In genomic region chr14:51401756-51402155, GRCh38 we compare ENCODE assay signal across 19 cellular contexts.
DNase-seq lines count a peak whose midpoint lies in the region; ATAC-seq and TF ChIP-seq lines count a peak whose summit lies in the region.
"Had no signal": no experiment of that assay in that cellular context is flagged by ENCODE, and none has a peak within 500 bp of the region (broad histone marks: within the 10 kb centered on the region; RNA-seq: fewer than 3 reads in every experiment).

No MANE protein-coding gene starts in this region.

- H2AFZ ChIP-seq in osteoblast (ENCODE audit: low read length): peak overlapping the region; percentile 7

- H3K4me3 ChIP-seq in osteoblast (ENCODE audit: insufficient read depth, low read length) (no peak overlapping the region), thoracic aorta (no peak overlapping the region), H7 (ENCODE audit: insufficient read depth, low read depth, low read length) (no peak overlapping the region)

- DNase-seq in NCI-H226 (peak; percentile 38), Right ventricle myocardium superior (peak; percentile 71), osteoblast (ENCODE audit: insufficient read length, low spot score, missing footprints) (no peak), thoracic aorta (ENCODE audit: low spot score) (no peak), H7 (no peak), middle frontal gyrus (ENCODE audit: extremely low spot score, low spot score) (no peak)
- DNase-seq in activated effector memory CD4-positive, alpha-beta T cell treated with anti-CD3 and anti-CD28 coated beads, Interleukin-2, amount 50 U/mL, for 16 hours: no peak
- DNase-seq: activated naive CD4-positive, alpha-beta T cell treated with anti-CD3 and anti-CD28 coated beads, Interleukin-2, amount 10 ng/mL, durations not matched to agents 7 days and 5 days; activated T-cell treated with anti-CD3 and anti-CD28 coated beads, Interleukin-2, amount 50 U/mL, for 4 hours; HFFc6; mammary epithelial cell; naive thymus-derived CD8-positive, alpha-beta T cell; NCI-H2107; NCI-H510A treated with DMSO at 0.1 percent for 48 hours; stimulated activated CD4-positive, alpha-beta T cell treated with anti-CD3 and anti-CD28 coated beads, Interleukin-4, amount 100 ng/mL, for 1 hour; T1000 had no signal

- no peaks in the 10 kb centered on the region for H3K27me3 ChIP-seq in osteoblast (ENCODE audit: insufficient read depth, low read length)
- no peaks in the 10 kb centered on the region for H3K27me3 ChIP-seq in thoracic aorta (replicated peaks; ENCODE audit: insufficient read depth)
- H3K27me3 ChIP-seq in H7 (ENCODE audit: control insufficient read depth, insufficient read depth, low read length): no peaks in the 10 kb centered on the region

- H3K79me2 ChIP-seq in osteoblast (ENCODE audit: insufficient read depth, low read length): no peaks in the 10 kb centered on the region

- H3K9me3 ChIP-seq in osteoblast (ENCODE audit: low read depth, low read length) (no peaks in the 10 kb centered on the region), thoracic aorta (no peaks in the 10 kb centered on the region)

- H3K4me2 ChIP-seq in osteoblast (ENCODE audit: insufficient read depth, low read length): no peak overlapping the region

- no peak for TF ChIP-seq CTCF in osteoblast (IDR thresholded peaks at IDR 0.05; ENCODE audit: extremely low read depth, low read depth, low read length)
- no peak for TF ChIP-seq CTCF in thoracic aorta (IDR thresholded peaks at IDR 0.05)

- no peaks in the 10 kb centered on the region for H4K20me1 ChIP-seq in osteoblast (ENCODE audit: insufficient read depth, low read length)

- no peaks in the 10 kb centered on the region for H3K36me3 ChIP-seq in osteoblast (ENCODE audit: insufficient read depth, low read length)
- H3K36me3 ChIP-seq in thoracic aorta: no peaks in the 10 kb centered on the region
- no peaks in the 10 kb centered on the region for H3K36me3 ChIP-seq in H7 (replicated peaks; ENCODE audit: control insufficient read depth, insufficient read depth, low read length)

- ATAC-seq in Right ventricle myocardium superior (ENCODE audit: poor library complexity) (peak; percentile 83), thoracic aorta (ENCODE audit: insufficient number of reproducible peaks, low FRiP score, low read depth) (no peak), HG02938 (IDR thresholded peaks at IDR 0.05; ENCODE audit: unreplicated experiment) (no peak)
- ATAC-seq: activated T-cell treated with anti-CD3 and anti-CD28 coated beads, Interleukin-2, amount 50 U/mL, for 4 hours; HepG2; naive thymus-derived CD8-positive, alpha-beta T cell; SK-N-SH treated with all-trans-retinoic acid at 6 μM for 48 hours had no signal

- H3K27ac ChIP-seq in osteoblast (ENCODE audit: low read depth, low read length) (no peak overlapping the region), thoracic aorta (peak overlapping the region; percentile 29 to 69)

- H3K4me1 ChIP-seq in osteoblast (ENCODE audit: insufficient read depth, low read length) (peaks cover 19% of the 10 kb centered on the region), thoracic aorta (ENCODE audit: control insufficient read depth in 1 of 2, low read depth in 2 of 2) (peaks cover 0 to 24% of the 10 kb centered on the region in 2 donors)

- intact Hi-C loops in Right ventricle myocardium superior (cut with DNase I): no loop called here

Comparison
In these comparisons a context has a peak if more than half of its experiments do, and no peak if none do; other contexts are left out.
1. DNase-seq: peak in NCI-H226 (single experiment) and Right ventricle myocardium superior (single experiment); none in osteoblast (single experiment), thoracic aorta (single experiment), H7 (single experiment), activated effector memory CD4-positive, alpha-beta T cell treated with anti-CD3 and anti-CD28 coated beads, Interleukin-2, amount 50 U/mL, for 16 hours (single experiment) and middle frontal gyrus (single experiment).